ENCODE assay signal across 13 cellular contexts in genomic region chr6:13307508-13307995, GRCh38. TPM values are rescaled to one million over a fixed set of nuclear protein-coding genes. Genes with fewer than 3 reads are reported as not detected.
A peak's percentile ranks its signal among the peaks of the same experiment; 100 is the strongest.
DNase-seq lines count a peak whose midpoint lies in the region; ATAC-seq and TF ChIP-seq lines count a peak whose summit lies in the region.
"Had no signal": no experiment of that assay in that cellular context is flagged by ENCODE, and none has a peak within 500 bp of the region (broad histone marks: within the 10 kb centered on the region; RNA-seq: fewer than 3 reads in every experiment).

No MANE protein-coding gene starts in this region.

- no peaks in the 10 kb centered on the region for H3K79me2 ChIP-seq in OCI-LY3 (ENCODE audit: low read length)
- H3K79me2 ChIP-seq in Karpas-422 (ENCODE audit: low read length): no peaks in the 10 kb centered on the region

- no peak for DNase-seq in activated naive CD8-positive, alpha-beta T cell treated with anti-CD3 and anti-CD28 coated beads, Interleukin-2, amount 50 U/mL, for 24 hours
- DNase-seq in esophagus muscularis mucosa (ENCODE audit: extremely low spot score): peak; percentile 53
- peak; percentile 77 for DNase-seq in renal cortical epithelial cell (ENCODE audit: low read depth)
- DNase-seq in effector CD4-positive, alpha-beta T cell: no peak
- DNase-seq in Karpas-422: no peak
- DNase-seq in glutamatergic neuron: no peak
- DNase-seq: activated T-cell treated with anti-CD3 and anti-CD28 coated beads for 4 hours; CD4-positive, CD25-positive, alpha-beta regulatory T cell; cerebellar nuclear complex; hypothalamus; T1000 had no signal

- H3K4me2 ChIP-seq in OCI-LY3 (ENCODE audit: low read length) (peak overlapping the region; percentile 65), Karpas-422 (ENCODE audit: low read depth, low read length, poor library complexity, severe bottlenecking) (no peak overlapping the region)

- no peak for TF ChIP-seq EP300 in esophagus muscularis mucosa (IDR thresholded peaks at IDR 0.05)

- peaks cover 7% of the 10 kb centered on the region for H3K36me3 ChIP-seq in OCI-LY3 (replicated peaks; ENCODE audit: low read depth, low read length)
- H3K36me3 ChIP-seq in esophagus muscularis mucosa: peaks cover 0 to 50% (median 26%) of the 10 kb centered on the region in 4 donors
- peaks cover 19% of the 10 kb centered on the region for H3K36me3 ChIP-seq in Karpas-422 (ENCODE audit: insufficient read depth, low read length)

- 88% methylated on average over 7 of the region's 7 CpGs for WGBS in esophagus muscularis mucosa

- H3K9me3 Mint-ChIP-seq in activated naive CD8-positive, alpha-beta T cell (ENCODE audit: low read depth): no peaks in the 10 kb centered on the region
- no peaks in the 10 kb centered on the region for H3K9me3 Mint-ChIP-seq in activated naive CD8-positive, alpha-beta T cell treated with anti-CD3 and anti-CD28 coated beads, Interleukin-2, amount 50 U/mL, for 24 hours
- H3K9me3 Mint-ChIP-seq in glutamatergic neuron (ENCODE audit: unreplicated experiment): no peaks in the 10 kb centered on the region
- H3K9me3 Mint-ChIP-seq: CD4-positive, CD25-positive, alpha-beta regulatory T cell had no signal

- H2AFZ ChIP-seq in OCI-LY3 (ENCODE audit: low read depth, low read length) (no peak overlapping the region), Karpas-422 (ENCODE audit: low read length) (no peak overlapping the region)

- peaks cover 29% of the 10 kb centered on the region for H3K36me3 Mint-ChIP-seq in activated naive CD8-positive, alpha-beta T cell
- peaks cover 35% of the 10 kb centered on the region for H3K36me3 Mint-ChIP-seq in activated naive CD8-positive, alpha-beta T cell treated with anti-CD3 and anti-CD28 coated beads, Interleukin-2, amount 50 U/mL, for 24 hours (ENCODE audit: low read depth)
- no peaks in the 10 kb centered on the region for H3K36me3 Mint-ChIP-seq in glutamatergic neuron (ENCODE audit: unreplicated experiment)

- TF ChIP-seq CTCF in OCI-LY3 (IDR thresholded peaks at IDR 0.05; ENCODE audit: low read depth, low read length) (no peak), esophagus muscularis mucosa (IDR thresholded peaks at IDR 0.05) (no peak), glutamatergic neuron (IDR thresholded peaks at IDR 0.05; ENCODE audit: partially characterized antibody, unreplicated experiment) (no peak)

- peaks cover 17% of the 10 kb centered on the region for H3K4me1 Mint-ChIP-seq in activated naive CD8-positive, alpha-beta T cell (ENCODE audit: low read depth)
- H3K4me1 Mint-ChIP-seq in activated naive CD8-positive, alpha-beta T cell treated with anti-CD3 and anti-CD28 coated beads, Interleukin-2, amount 50 U/mL, for 24 hours: peaks cover 31% of the 10 kb centered on the region
- no peaks in the 10 kb centered on the region for H3K4me1 Mint-ChIP-seq in glutamatergic neuron (ENCODE audit: low read depth, unreplicated experiment)

- no peaks in the 10 kb centered on the region for H3K9me2 ChIP-seq in Karpas-422 (replicated peaks; ENCODE audit: insufficient read depth, low read length)

- no peak for TF ChIP-seq POLR2A in esophagus muscularis mucosa (IDR thresholded peaks at IDR 0.05; ENCODE audit: low read depth)

- no peak overlapping the region for H3K4me3 Mint-ChIP-seq in activated naive CD8-positive, alpha-beta T cell
- no peak overlapping the region for H3K4me3 Mint-ChIP-seq in activated naive CD8-positive, alpha-beta T cell treated with anti-CD3 and anti-CD28 coated beads, Interleukin-2, amount 50 U/mL, for 24 hours
- H3K4me3 Mint-ChIP-seq in glutamatergic neuron (ENCODE audit: unreplicated experiment): no peak overlapping the region

- no peak for ATAC-seq in activated naive CD8-positive, alpha-beta T cell treated with anti-CD3 and anti-CD28 coated beads, Interleukin-2, amount 50 U/mL, for 24 hours

- intact Hi-C loops in esophagus muscularis mucosa (cut with DNase I): no loop called here

- no peaks in the 10 kb centered on the region for H3K27me3 Mint-ChIP-seq in activated naive CD8-positive, alpha-beta T cell
- no peaks in the 10 kb centered on the region for H3K27me3 Mint-ChIP-seq in activated naive CD8-positive, alpha-beta T cell treated with anti-CD3 and anti-CD28 coated beads, Interleukin-2, amount 50 U/mL, for 24 hours
- peaks cover 2% of the 10 kb centered on the region for H3K27me3 Mint-ChIP-seq in glutamatergic neuron (ENCODE audit: unreplicated experiment)
- H3K27me3 Mint-ChIP-seq: CD4-positive, CD25-positive, alpha-beta regulatory T cell had no signal

- peak overlapping the region; percentile 22 for H3K27ac Mint-ChIP-seq in activated naive CD8-positive, alpha-beta T cell
- H3K27ac Mint-ChIP-seq in activated naive CD8-positive, alpha-beta T cell treated with anti-CD3 and anti-CD28 coated beads, Interleukin-2, amount 50 U/mL, for 24 hours: no peak overlapping the region
- no peak overlapping the region for H3K27ac Mint-ChIP-seq in glutamatergic neuron (ENCODE audit: unreplicated experiment)

- H3K9me3 ChIP-seq in OCI-LY3 (ENCODE audit: insufficient read depth, low read length) (no peaks in the 10 kb centered on the region), esophagus muscularis mucosa (no peaks in the 10 kb centered on the region), Karpas-422 (ENCODE audit: low read length) (no peaks in the 10 kb centered on the region)

- H3K4me3 ChIP-seq in OCI-LY3 (ENCODE audit: low read length) (peak overlapping the region; percentile 29), esophagus muscularis mucosa (no peak overlapping the region), Karpas-422 (ENCODE audit: low read length) (no peak overlapping the region)

- H3K9ac ChIP-seq in OCI-LY3 (ENCODE audit: low read length) (peak overlapping the region; percentile 60; the same call in 1 of the 2 replicates), Karpas-422 (ENCODE audit: low read length) (no peak overlapping the region)

- no peaks in the 10 kb centered on the region for H4K20me1 ChIP-seq in OCI-LY3 (ENCODE audit: insufficient read depth, low read length)
- no peaks in the 10 kb centered on the region for H4K20me1 ChIP-seq in Karpas-422 (ENCODE audit: insufficient read depth, low read depth, low read length)

- peaks cover 73% of the 10 kb centered on the region for H3K4me1 ChIP-seq in OCI-LY3 (ENCODE audit: low read length)
- H3K4me1 ChIP-seq in esophagus muscularis mucosa: peaks cover 25 to 28% (median 25%) of the 10 kb centered on the region in 4 donors
- peaks cover 21% of the 10 kb centered on the region for H3K4me1 ChIP-seq in Karpas-422 (ENCODE audit: low read length)

- peak overlapping the region; percentile 82 for H3K27ac ChIP-seq in OCI-LY3 (ENCODE audit: low read length)
- H3K27ac ChIP-seq in esophagus muscularis mucosa (replicated peaks in 1 of 4): no peak overlapping the region
- no peak overlapping the region for H3K27ac ChIP-seq in Karpas-422 (ENCODE audit: low read length)

- H3K27me3 ChIP-seq in OCI-LY3 (ENCODE audit: low read depth, low read length) (no peaks in the 10 kb centered on the region), esophagus muscularis mucosa (no peaks in the 10 kb centered on the region), Karpas-422 (ENCODE audit: low read length) (no peaks in the 10 kb centered on the region)

RNA-seq across cellular contexts. Expression of gene TBC1D7, which starts 20.8 kb away (rescaled TPM):
- total RNA-seq in esophagus muscularis mucosa (10 to 100 TPM in 1 of 4 donors, 1 to 10 TPM in 3; 5.5 to 12.5 (median 8.4) TPM), renal cortical epithelial cell (18.2 and 18.4 TPM in 2 replicates), glutamatergic neuron (ENCODE audit: unreplicated experiment) (39.9 TPM)
- total RNA-seq in Karpas-422 (2014; rRNA removed; shearing (Covaris generic); ENCODE audit: low replicate concordance): 16.3 and 28.6 TPM in 2 replicates

Comparison
In these comparisons a context has a peak if more than half of its experiments do, and no peak if none do; other contexts are left out.
1. DNase-seq: peak in esophagus muscularis mucosa (single experiment) and renal cortical epithelial cell (single experiment); none in activated naive CD8-positive, alpha-beta T cell treated with anti-CD3 and anti-CD28 coated beads, Interleukin-2, amount 50 U/mL, for 24 hours (single experiment), effector CD4-positive, alpha-beta T cell (single experiment), Karpas-422 (single experiment) and glutamatergic neuron (single experiment).